Comparison of ENCODE assay signal across 21 cellular contexts in the genomic region with DNA sequence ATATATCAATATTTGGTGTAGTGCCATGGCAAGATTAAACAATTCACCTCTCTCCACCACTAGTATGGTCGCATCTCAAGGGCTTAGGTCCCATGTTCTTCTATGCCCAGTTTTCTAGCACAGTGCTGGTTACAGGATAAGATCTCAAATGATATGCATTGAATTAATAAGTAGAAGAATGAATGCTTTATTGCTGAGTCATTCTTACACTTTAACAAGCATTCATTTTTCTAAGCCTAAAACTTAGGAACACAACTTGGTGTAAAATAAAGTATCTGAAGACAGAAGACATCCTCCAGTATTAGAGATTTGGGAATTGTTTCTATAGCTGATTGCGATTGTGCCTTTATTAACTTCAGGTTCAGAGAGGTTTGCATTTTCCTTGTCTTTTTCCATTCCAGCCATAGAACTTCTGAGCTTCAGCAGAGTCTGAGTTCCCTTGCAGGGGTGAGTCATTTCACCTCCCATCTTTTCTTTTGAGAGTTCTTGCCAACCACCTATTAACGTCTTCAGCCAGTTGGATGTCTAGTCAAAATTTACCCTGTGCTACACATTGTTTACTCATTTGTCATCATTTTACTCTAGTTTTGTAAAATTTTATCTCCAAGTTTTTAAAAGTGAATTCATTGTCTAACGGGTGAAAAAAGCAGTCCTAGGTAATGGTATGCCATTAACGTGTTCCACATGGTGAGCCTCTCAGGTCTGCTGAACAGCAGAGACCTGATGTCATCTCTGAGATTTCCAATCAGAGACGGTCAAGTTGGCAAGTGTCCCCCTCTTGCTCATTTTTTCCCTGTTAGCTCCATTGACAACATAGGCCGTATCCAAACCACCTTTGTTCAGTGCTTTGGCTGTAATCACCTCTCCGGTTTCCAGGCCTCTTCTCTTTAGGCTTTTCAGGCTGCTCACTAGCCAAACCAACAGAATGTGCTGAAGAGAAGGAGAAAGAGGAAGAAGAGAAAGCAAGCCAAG.
DNase-seq lines count a peak whose midpoint lies in the region; ATAC-seq, FAIRE-seq and TF ChIP-seq lines count a peak whose summit lies in the region.
"Had no signal": no experiment of that assay in that cellular context is flagged by ENCODE, and none has a peak within 500 bp of the region (broad histone marks: within the 10 kb centered on the region; RNA-seq: fewer than 3 reads in every experiment).

No MANE protein-coding gene starts in this region.

- RAD21 ChIA-PET in GM12878 (lab: Charles Lee; ENCODE audit: unreplicated experiment) = no interaction called here

- no peak for TF ChIP-seq EP300 in GM12878 (IDR thresholded peaks at IDR 0.05; ENCODE audit: borderline replicate concordance in 1 of 2, control insufficient read depth in 1 of 2, low read depth in 2 of 2, low read length in 2 of 2)

- peaks cover 12% of the 10 kb centered on the region for H3K4me1 ChIP-seq in ACC112 (ENCODE audit: control insufficient read depth, insufficient read depth, low read length, unreplicated experiment)
- no peaks in the 10 kb centered on the region for H3K4me1 ChIP-seq in GM12878 (ENCODE audit: control insufficient read depth, insufficient read depth, low read length)
- H3K4me1 ChIP-seq: HAP-1 had no signal

- H3K36me3 ChIP-seq in ACC112 (ENCODE audit: insufficient read depth, low read length) = peaks cover 34% of the 10 kb centered on the region
- H3K36me3 ChIP-seq in GM12878 (ENCODE audit: control insufficient read depth in 2 of 2, insufficient read depth in 2 of 2, low read length in 1 of 2) = no peaks in the 10 kb centered on the region
- H3K36me3 ChIP-seq in H7 (replicated peaks; ENCODE audit: control insufficient read depth, insufficient read depth, low read length) = no peaks in the 10 kb centered on the region
- H3K36me3 ChIP-seq: HAP-1 had no signal

- H3K4me2 ChIP-seq in GM12878 (ENCODE audit: control insufficient read depth, insufficient read depth) = no peak overlapping the region

- TF ChIP-seq POLR2A in GM12878 (IDR thresholded peaks at IDR 0.05; ENCODE audit: low read depth, low read length) = no peak

- no peak for ATAC-seq in GM12878
- ATAC-seq in GM18907 (IDR thresholded peaks at IDR 0.05; ENCODE audit: unreplicated experiment) = no peak
- no peak for ATAC-seq in GM19467 (IDR thresholded peaks at IDR 0.05; ENCODE audit: unreplicated experiment)
- ATAC-seq: activated CD4-positive, alpha-beta T cell treated with anti-CD3 and anti-CD28 coated beads for 36 hours; activated CD8-positive, alpha-beta memory T cell treated with anti-CD3 and anti-CD28 coated beads, Interleukin-2, amount 10 ng/mL, durations not matched to agents 7 days and 5 days; activated naive CD4-positive, alpha-beta T cell treated with anti-CD3 and anti-CD28 coated beads, Interleukin-2, amount 50 U/mL, for 72 hours; gastrocnemius medialis had no signal

- SMC1A ChIA-PET in GM12878 (lab: Charles Lee; ENCODE audit: uncharacterized antibody, unreplicated experiment) = interaction anchor here (2.1 kb wide), 1 partner anchor 13 kb away, joined by 6 read pairs; no protein-coding TSS in a partner anchor

- intact Hi-C loops in GM12878 (cut with micrococcal nuclease; ENCODE audit: unreplicated experiment) = no loop called here

- peak; percentile 41 for DNase-seq in HK-2 (ENCODE audit: unreplicated experiment)
- no peak for DNase-seq in GM12878 (ENCODE audit: low read depth, low spot score)
- DNase-seq in iris pigment epithelial cell (ENCODE audit: low read depth) = peak; percentile 0
- DNase-seq in H7 = no peak
- DNase-seq in COLO668 (lab: John Stamatoyannopoulos, UW; ENCODE audit: unreplicated experiment) = no peak
- DNase-seq: activated CD4-positive, alpha-beta T cell treated with anti-CD3 and anti-CD28 coated beads for 36 hours; activated CD8-positive, alpha-beta memory T cell treated with anti-CD3 and anti-CD28 coated beads, Interleukin-2, amount 10 ng/mL, durations not matched to agents 7 days and 5 days; CD8-positive, alpha-beta memory T cell; DMS79 treated with DMSO at 0.1 percent for 48 hours; gastrocnemius medialis; kidney; NCI-H82; retina; SIG-M5; stimulated activated CD4-positive, alpha-beta T cell treated with anti-CD3 and anti-CD28 coated beads, Interleukin-12 subunit alpha, Interleukin-12 subunit beta, amount 100 ng/mL, for 4 hours had no signal

- H3K27ac ChIP-seq in ACC112 (ENCODE audit: low read depth, low read length) (peak overlapping the region; percentile 46), GM12878 (ENCODE audit: control insufficient read depth, insufficient read depth) (no peak overlapping the region)
- H3K27ac ChIP-seq: coronary artery had no signal

- in situ Hi-C loops in GM12878 (cut with MboI) = no loop called here

- H2AFZ ChIP-seq in ACC112 (ENCODE audit: low read length, unreplicated experiment) = no peak overlapping the region
- H2AFZ ChIP-seq in GM12878 (ENCODE audit: control insufficient read depth, low read depth, low read length) = no peak overlapping the region

- no peak for TF ChIP-seq CTCF in GM12878 (IDR thresholded peaks at IDR 0.05 in 2 of 3, conservative IDR thresholded peaks at IDR 0.05 in 1 of 3; ENCODE audit: control insufficient read depth in 2 of 3, extremely low read depth in 1 of 3, insufficient read depth in 1 of 3, low read depth in 3 of 3, low read length in 3 of 3)

- CTCF ChIA-PET in GM12878 (lab: Yijun Ruan, JAX) = no interaction called here

- H3K9me3 ChIP-seq in GM12878 (replicated peaks; ENCODE audit: control insufficient read depth, insufficient read depth, low read length) = no peaks in the 10 kb centered on the region
- H3K9me3 ChIP-seq: gastrocnemius medialis, HAP-1 had no signal

- no peaks in the 10 kb centered on the region for H3K79me2 ChIP-seq in ACC112 (ENCODE audit: control insufficient read depth, insufficient read depth, low read length, unreplicated experiment)
- no peaks in the 10 kb centered on the region for H3K79me2 ChIP-seq in GM12878 (ENCODE audit: control insufficient read depth, insufficient read depth, low read length)

- 42% methylated on average over 8 of the region's 8 CpGs for WGBS in GM12878 (ENCODE audit: insufficient coverage, insufficient replicate concordance, low lambda C conversion rate, missing lambda C conversion rate)

- no peak for TF ChIP-seq RAD21 in GM12878 (IDR thresholded peaks at IDR 0.05; ENCODE audit: insufficient read depth, low read depth, low read length)

- H3K4me3 ChIP-seq in ACC112 (ENCODE audit: low read depth, low read length) = no peak overlapping the region
- no peak overlapping the region for H3K4me3 ChIP-seq in GM12878
- H3K4me3 ChIP-seq in H7 (ENCODE audit: insufficient read depth, low read depth, low read length) = no peak overlapping the region
- H3K4me3 ChIP-seq: coronary artery, gastrocnemius medialis, HAP-1 had no signal

- no peaks in the 10 kb centered on the region for H4K20me1 ChIP-seq in GM12878 (ENCODE audit: control insufficient read depth, insufficient read depth)

- no TSS peak for BruUV-seq in GM12878 (replicated peaks; lab: Mats Ljungman, UMichigan)

- no peak overlapping the region for H3K9ac ChIP-seq in GM12878 (ENCODE audit: control insufficient read depth, insufficient read depth, low read length)

- POLR2A ChIA-PET in GM12878 (lab: Charles Lee) = no interaction called here

- no peak for FAIRE-seq in GM12878 (lab: Jason Lieb, UNC)
- FAIRE-seq: kidney had no signal

- no peaks in the 10 kb centered on the region for H3K27me3 ChIP-seq in ACC112 (ENCODE audit: insufficient read depth, low read length)
- H3K27me3 ChIP-seq in GM12878 (replicated peaks in 1 of 2; ENCODE audit: control insufficient read depth in 2 of 2, insufficient read depth in 2 of 2, low read length in 1 of 2) = no peaks in the 10 kb centered on the region
- no peaks in the 10 kb centered on the region for H3K27me3 ChIP-seq in H7 (ENCODE audit: control insufficient read depth, insufficient read depth, low read length)
- H3K27me3 ChIP-seq: gastrocnemius medialis had no signal

TF ChIP-seq in GM12878, 131 proteins besides CTCF, POLR2A, EP300 and RAD21:
- TF ChIP-seq NBN (IDR thresholded peaks at IDR 0.05) (no peak), ETV6 (conservative IDR thresholded peaks at IDR 0.05 in 1 of 2, IDR thresholded peaks at IDR 0.05 in 1 of 2; ENCODE audit: borderline replicate concordance in 1 of 2, low read depth in 1 of 2) (no peak), FOXM1 (IDR thresholded peaks at IDR 0.05; ENCODE audit: low read depth, low read length) (no peak), BACH1 (IDR thresholded peaks at IDR 0.05; ENCODE audit: borderline replicate concordance) (peak; percentile 65; the same call in 1 of the 2 replicates), EED (IDR thresholded peaks at IDR 0.05; ENCODE audit: low read depth) (no peak), HDGF (IDR thresholded peaks at IDR 0.05) (no peak)
- TF ChIP-seq, protein P1, sequence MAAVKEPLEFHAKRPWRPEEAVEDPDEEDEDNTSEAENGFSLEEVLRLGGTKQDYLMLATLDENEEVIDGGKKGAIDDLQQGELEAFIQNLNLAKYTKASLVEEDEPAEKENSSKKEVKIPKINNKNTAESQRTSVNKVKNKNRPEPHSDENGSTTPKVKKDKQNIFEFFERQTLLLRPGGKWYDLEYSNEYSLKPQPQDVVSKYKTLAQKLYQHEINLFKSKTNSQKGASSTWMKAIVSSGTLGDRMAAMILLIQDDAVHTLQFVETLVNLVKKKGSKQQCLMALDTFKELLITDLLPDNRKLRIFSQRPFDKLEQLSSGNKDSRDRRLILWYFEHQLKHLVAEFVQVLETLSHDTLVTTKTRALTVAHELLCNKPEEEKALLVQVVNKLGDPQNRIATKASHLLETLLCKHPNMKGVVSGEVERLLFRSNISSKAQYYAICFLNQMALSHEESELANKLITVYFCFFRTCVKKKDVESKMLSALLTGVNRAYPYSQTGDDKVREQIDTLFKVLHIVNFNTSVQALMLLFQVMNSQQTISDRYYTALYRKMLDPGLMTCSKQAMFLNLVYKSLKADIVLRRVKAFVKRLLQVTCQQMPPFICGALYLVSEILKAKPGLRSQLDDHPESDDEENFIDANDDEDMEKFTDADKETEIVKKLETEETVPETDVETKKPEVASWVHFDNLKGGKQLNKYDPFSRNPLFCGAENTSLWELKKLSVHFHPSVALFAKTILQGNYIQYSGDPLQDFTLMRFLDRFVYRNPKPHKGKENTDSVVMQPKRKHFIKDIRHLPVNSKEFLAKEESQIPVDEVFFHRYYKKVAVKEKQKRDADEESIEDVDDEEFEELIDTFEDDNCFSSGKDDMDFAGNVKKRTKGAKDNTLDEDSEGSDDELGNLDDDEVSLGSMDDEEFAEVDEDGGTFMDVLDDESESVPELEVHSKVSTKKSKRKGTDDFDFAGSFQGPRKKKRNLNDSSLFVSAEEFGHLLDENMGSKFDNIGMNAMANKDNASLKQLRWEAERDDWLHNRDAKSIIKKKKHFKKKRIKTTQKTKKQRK (IDR thresholded peaks at IDR 0.05; ENCODE audit: low read depth, low read length) = no peak

Comparison
In these comparisons a context has a peak if more than half of its experiments do, and no peak if none do; other contexts are left out.
1. DNase-seq: peak in HK-2 (single experiment) and iris pigment epithelial cell (single experiment); none in GM12878 (single experiment), H7 (single experiment) and COLO668 (single experiment).